In the genomic region with DNA sequence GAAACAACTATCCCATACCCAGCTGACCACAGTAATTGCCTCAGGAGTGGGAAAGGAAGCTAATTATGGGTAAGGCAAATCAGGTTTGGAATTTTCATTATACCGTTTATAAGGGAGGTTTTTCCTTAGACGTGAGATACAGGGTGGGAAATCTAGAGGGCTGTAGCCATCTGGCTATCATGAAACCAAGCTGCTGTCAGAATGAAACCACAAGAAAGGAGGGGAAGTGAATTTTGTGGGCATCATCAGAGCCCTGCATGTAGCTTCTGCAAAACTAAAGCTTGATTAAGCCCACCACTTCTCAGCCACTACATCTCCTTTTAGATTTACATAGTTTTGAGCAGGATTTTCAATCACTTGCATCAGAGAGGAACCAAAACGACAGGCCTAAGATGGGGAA, we compare ENCODE assay signal across 10 cellular contexts.
DNase-seq lines count a peak whose midpoint lies in the region; ATAC-seq and TF ChIP-seq lines count a peak whose summit lies in the region.
"Had no signal": no experiment of that assay in that cellular context is flagged by ENCODE, and none has a peak within 500 bp of the region (broad histone marks: within the 10 kb centered on the region; RNA-seq: fewer than 3 reads in every experiment).

No MANE protein-coding gene starts in this region.

- H2BK120ac ChIP-seq in mesenchymal stem cell (ENCODE audit: low read depth, low read length) = no peak overlapping the region

- H3K79me1 ChIP-seq in mesenchymal stem cell (replicated peaks; ENCODE audit: low read length, poor library complexity, severe bottlenecking) = no peaks in the 10 kb centered on the region

- no peak overlapping the region for H3K27ac ChIP-seq in mesenchymal stem cell (ENCODE audit: low read length, poor library complexity, severe bottlenecking)
- no peak overlapping the region for H3K27ac ChIP-seq in right atrium auricular region
- H3K27ac ChIP-seq: foreskin keratinocyte had no signal

- no peak overlapping the region for H3K23ac ChIP-seq in mesenchymal stem cell (ENCODE audit: low read length in 2 of 2)

- H3K27me3 ChIP-seq in mesenchymal stem cell (ENCODE audit: control insufficient read depth in 1 of 2, insufficient read depth in 1 of 2, low read length in 2 of 2) (no peaks in the 10 kb centered on the region), right atrium auricular region (no peaks in the 10 kb centered on the region)
- H3K27me3 ChIP-seq: foreskin keratinocyte had no signal

- H3K4me1 ChIP-seq in mesenchymal stem cell (ENCODE audit: control insufficient read depth, insufficient read depth, low read depth, low read length) (peaks cover 2% of the 10 kb centered on the region), right atrium auricular region (no peaks in the 10 kb centered on the region)
- H3K4me1 ChIP-seq: foreskin keratinocyte had no signal

- peak overlapping the region in 1 of 2 experiments; percentile 8 for H3K18ac ChIP-seq in mesenchymal stem cell (ENCODE audit: low read depth in 1 of 2, low read length in 2 of 2)

- H2AK5ac ChIP-seq in mesenchymal stem cell (ENCODE audit: low read length, severe bottlenecking) = no peak overlapping the region

- ATAC-seq in GM18907 (IDR thresholded peaks at IDR 0.05; ENCODE audit: unreplicated experiment) (peak; percentile 89), HG02588 (IDR thresholded peaks at IDR 0.05; ENCODE audit: unreplicated experiment) (peak; percentile 72)
- no peak for ATAC-seq in naive thymus-derived CD8-positive, alpha-beta T cell
- ATAC-seq: foreskin keratinocyte had no signal

- H2AFZ ChIP-seq in mesenchymal stem cell (ENCODE audit: low read depth, low read length) = no peak overlapping the region

- H3K14ac ChIP-seq in mesenchymal stem cell (ENCODE audit: low read length in 2 of 2) = no peak overlapping the region

- no peaks in the 10 kb centered on the region for H3K36me3 ChIP-seq in mesenchymal stem cell (ENCODE audit: control insufficient read depth in 1 of 2, insufficient read depth in 2 of 2, low read depth in 1 of 2, low read length in 2 of 2)
- no peaks in the 10 kb centered on the region for H3K36me3 ChIP-seq in right atrium auricular region

- peaks cover 0 to 9% (median 0%) of the 10 kb centered on the region in 9 donors for H3K9me3 Mint-ChIP-seq in naive thymus-derived CD8-positive, alpha-beta T cell

- no peak overlapping the region for H4K91ac ChIP-seq in mesenchymal stem cell (ENCODE audit: low read length)

- H3K9ac ChIP-seq in mesenchymal stem cell (ENCODE audit: low read length) = no peak overlapping the region

- H3K4ac ChIP-seq in mesenchymal stem cell (ENCODE audit: low read depth in 1 of 2, low read length in 2 of 2) = no peak overlapping the region

- no peak overlapping the region for H3K4me2 ChIP-seq in mesenchymal stem cell (ENCODE audit: low read length, poor library complexity, severe bottlenecking)

- peaks cover 0 to 3% (median 0%) of the 10 kb centered on the region in 5 donors for H3K27me3 Mint-ChIP-seq in naive thymus-derived CD8-positive, alpha-beta T cell

- H3K27ac Mint-ChIP-seq in naive thymus-derived CD8-positive, alpha-beta T cell = no peak overlapping the region

- no peak overlapping the region for H2BK5ac ChIP-seq in mesenchymal stem cell (ENCODE audit: low read depth, low read length, poor library complexity, severe bottlenecking)

- H3K9me3 ChIP-seq in mesenchymal stem cell (ENCODE audit: control insufficient read depth, low read length) (no peaks in the 10 kb centered on the region), right atrium auricular region (no peaks in the 10 kb centered on the region)

- POLR2A ChIA-PET in naive thymus-derived CD8-positive, alpha-beta T cell (lab: Charles Lee) = no interaction called here

- H3K4me3 Mint-ChIP-seq in naive thymus-derived CD8-positive, alpha-beta T cell = no peak overlapping the region

- H3K4me1 Mint-ChIP-seq in naive thymus-derived CD8-positive, alpha-beta T cell = no peaks in the 10 kb centered on the region

- 38% methylated on average over 3 of the region's 3 CpGs for WGBS in mesenchymal stem cell

- H3K4me3 ChIP-seq in mesenchymal stem cell (ENCODE audit: insufficient read depth in 1 of 2, low read depth in 1 of 2, low read length in 2 of 2) = no peak overlapping the region
- no peak overlapping the region for H3K4me3 ChIP-seq in right atrium auricular region

- H4K8ac ChIP-seq in mesenchymal stem cell (ENCODE audit: low read length) = no peak overlapping the region

- no peak overlapping the region for H2BK12ac ChIP-seq in mesenchymal stem cell (ENCODE audit: low read length in 2 of 2)

- no peak overlapping the region for H2BK15ac ChIP-seq in mesenchymal stem cell (ENCODE audit: low read depth, poor library complexity, severe bottlenecking)

- no peak for TF ChIP-seq CTCF in right atrium auricular region (IDR thresholded peaks at IDR 0.05)

- H3K36me3 Mint-ChIP-seq in naive thymus-derived CD8-positive, alpha-beta T cell = no peaks in the 10 kb centered on the region

- DNase-seq in Kasumi-1 (lab: John Stamatoyannopoulos, UW) (peak; percentile 76 to 82), mesenchymal stem cell (peak; percentile 24), GM19240 (ENCODE audit: insufficient read length, low spot score) (no peak), right atrium auricular region (ENCODE audit: low spot score) (no peak)
- no peak for DNase-seq in naive thymus-derived CD8-positive, alpha-beta T cell
- no peak for DNase-seq in activated CD4-positive, CD25-positive, alpha-beta regulatory T cell (lab: John Stamatoyannopoulos, UW)
- DNase-seq: foreskin keratinocyte, NCI-H1436 treated with DMSO at 0.1 percent for 48 hours had no signal

Comparison
In these comparisons a context has a peak if more than half of its experiments do, and no peak if none do; other contexts are left out.
1. ATAC-seq: peak in GM18907 (single experiment) and HG02588 (single experiment); none in naive thymus-derived CD8-positive, alpha-beta T cell (0 of 2).
2. DNase-seq: peak in Kasumi-1 (2 of 2) and mesenchymal stem cell (single experiment); none in naive thymus-derived CD8-positive, alpha-beta T cell (0 of 10), GM19240 (single experiment), right atrium auricular region (single experiment) and activated CD4-positive, CD25-positive, alpha-beta regulatory T cell (0 of 4).